ENCODE assay signal across 1 cellular context in genomic region chr22:41245917-41246499, GRCh38.
TF ChIP-seq lines count a peak whose summit lies in the region.

No MANE protein-coding gene starts in this region.

TF ChIP-seq in WTC11, 78 proteins besides CTCF, POLR2A, EP300 and RAD21 (continued from another document):
- TF ChIP-seq ELF4 (CRISPR knock-in tag; IDR thresholded peaks at IDR 0.05; ENCODE audit: low read depth) (no peak), ARID4B (CRISPR knock-in tag; IDR thresholded peaks at IDR 0.05; ENCODE audit: borderline replicate concordance) (no peak), ESRRA (CRISPR knock-in tag; IDR thresholded peaks at IDR 0.05; ENCODE audit: borderline replicate concordance) (no peak), ZNF671 (CRISPR knock-in tag; IDR thresholded peaks at IDR 0.05) (no peak), NFYB (CRISPR knock-in tag; conservative IDR thresholded peaks at IDR 0.05; ENCODE audit: low read depth) (no peak), ATF6 (CRISPR knock-in tag; IDR thresholded peaks at IDR 0.05) (no peak), PRRX2 (CRISPR knock-in tag; IDR thresholded peaks at IDR 0.05) (no peak), ZNF425 (CRISPR knock-in tag; conservative IDR thresholded peaks at IDR 0.05) (no peak), ZNF396 (CRISPR knock-in tag; IDR thresholded peaks at IDR 0.05; ENCODE audit: borderline replicate concordance) (no peak), ZNF317 (CRISPR knock-in tag; IDR thresholded peaks at IDR 0.05; ENCODE audit: borderline replicate concordance, low read depth) (no peak)
- TF ChIP-seq, protein P1, sequence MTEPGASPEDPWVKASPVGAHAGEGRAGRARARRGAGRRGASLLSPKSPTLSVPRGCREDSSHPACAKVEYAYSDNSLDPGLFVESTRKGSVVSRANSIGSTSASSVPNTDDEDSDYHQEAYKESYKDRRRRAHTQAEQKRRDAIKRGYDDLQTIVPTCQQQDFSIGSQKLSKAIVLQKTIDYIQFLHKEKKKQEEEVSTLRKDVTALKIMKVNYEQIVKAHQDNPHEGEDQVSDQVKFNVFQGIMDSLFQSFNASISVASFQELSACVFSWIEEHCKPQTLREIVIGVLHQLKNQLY (CRISPR knock-in tag; IDR thresholded peaks at IDR 0.05) = no peak
- TF ChIP-seq, protein P2, sequence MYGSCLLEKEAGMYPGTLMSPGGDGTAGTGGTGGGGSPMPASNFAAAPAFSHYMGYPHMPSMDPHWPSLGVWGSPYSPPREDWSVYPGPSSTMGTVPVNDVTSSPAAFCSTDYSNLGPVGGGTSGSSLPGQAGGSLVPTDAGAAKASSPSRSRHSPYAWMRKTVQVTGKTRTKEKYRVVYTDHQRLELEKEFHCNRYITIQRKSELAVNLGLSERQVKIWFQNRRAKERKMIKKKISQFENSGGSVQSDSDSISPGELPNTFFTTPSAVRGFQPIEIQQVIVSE (CRISPR knock-in tag; IDR thresholded peaks at IDR 0.05; ENCODE audit: borderline replicate concordance) = no peak
